In the genomic region with DNA sequence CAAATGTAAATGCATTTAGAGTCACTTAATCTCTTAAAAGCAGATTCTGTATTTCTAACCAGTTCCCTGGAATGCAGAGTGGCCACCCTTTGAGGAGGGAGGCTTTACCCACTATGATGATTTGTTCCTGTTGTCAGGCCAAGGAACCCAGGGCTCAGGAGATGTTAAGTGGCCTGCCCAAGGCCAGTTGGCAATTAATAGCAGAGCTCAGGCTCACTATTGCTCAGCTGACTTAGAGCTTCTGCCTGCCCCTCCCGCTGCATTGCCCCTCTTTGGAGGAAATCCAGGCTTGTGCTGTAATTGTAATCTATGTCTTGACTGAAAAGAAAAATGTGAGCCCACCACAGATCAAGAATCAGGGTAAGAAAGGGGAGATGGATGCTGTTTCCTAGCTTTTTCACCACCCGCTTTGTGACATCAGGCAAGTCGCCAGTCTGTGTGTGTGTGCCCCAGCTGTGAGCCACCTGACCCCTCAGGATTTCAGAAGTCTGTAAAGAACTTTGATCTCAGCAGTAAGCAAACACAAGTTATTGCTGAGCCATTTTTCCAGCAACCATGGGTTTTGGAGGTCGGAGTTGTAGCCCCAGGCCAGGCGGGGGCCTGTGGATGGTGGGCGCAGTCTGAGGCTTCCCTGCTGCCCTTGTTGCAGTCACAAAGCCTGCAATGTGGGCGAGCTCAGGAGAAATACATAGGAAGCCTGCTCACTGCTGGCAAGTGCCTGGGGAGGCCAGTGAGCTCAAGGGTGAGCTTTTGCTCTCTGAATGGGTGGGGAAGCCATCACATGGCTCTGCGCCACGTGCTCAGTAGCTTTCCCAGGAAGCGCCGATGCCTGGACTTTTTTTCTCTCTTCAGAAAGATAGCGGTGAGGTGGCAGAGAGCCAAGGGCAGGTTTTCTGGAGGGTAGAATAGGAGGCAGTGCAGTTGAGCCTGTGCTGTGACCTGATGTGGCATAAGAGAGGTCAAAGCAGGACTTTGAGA, we compare ENCODE assay signal across 1 cellular context.
A peak's percentile ranks its signal among the peaks of the same experiment; 100 is the strongest.
TF ChIP-seq lines count a peak whose summit lies in the region.

No MANE protein-coding gene starts in this region.

TF ChIP-seq in HepG2, 621 proteins besides CTCF, POLR2A, EP300 and RAD21 (continued from another document and continues in another):
- TF ChIP-seq, protein P1, sequence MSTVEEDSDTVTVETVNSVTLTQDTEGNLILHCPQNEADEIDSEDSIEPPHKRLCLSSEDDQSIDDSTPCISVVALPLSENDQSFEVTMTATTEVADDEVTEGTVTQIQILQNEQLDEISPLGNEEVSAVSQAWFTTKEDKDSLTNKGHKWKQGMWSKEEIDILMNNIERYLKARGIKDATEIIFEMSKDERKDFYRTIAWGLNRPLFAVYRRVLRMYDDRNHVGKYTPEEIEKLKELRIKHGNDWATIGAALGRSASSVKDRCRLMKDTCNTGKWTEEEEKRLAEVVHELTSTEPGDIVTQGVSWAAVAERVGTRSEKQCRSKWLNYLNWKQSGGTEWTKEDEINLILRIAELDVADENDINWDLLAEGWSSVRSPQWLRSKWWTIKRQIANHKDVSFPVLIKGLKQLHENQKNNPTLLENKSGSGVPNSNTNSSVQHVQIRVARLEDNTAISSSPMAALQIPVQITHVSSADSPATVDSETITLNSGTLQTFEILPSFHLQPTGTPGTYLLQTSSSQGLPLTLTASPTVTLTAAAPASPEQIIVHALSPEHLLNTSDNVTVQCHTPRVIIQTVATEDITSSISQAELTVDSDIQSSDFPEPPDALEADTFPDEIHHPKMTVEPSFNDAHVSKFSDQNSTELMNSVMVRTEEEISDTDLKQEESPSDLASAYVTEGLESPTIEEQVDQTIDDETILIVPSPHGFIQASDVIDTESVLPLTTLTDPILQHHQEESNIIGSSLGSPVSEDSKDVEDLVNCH (CRISPR knock-in tag; IDR thresholded peaks at IDR 0.05), result no peak
- TF ChIP-seq, protein P2, sequence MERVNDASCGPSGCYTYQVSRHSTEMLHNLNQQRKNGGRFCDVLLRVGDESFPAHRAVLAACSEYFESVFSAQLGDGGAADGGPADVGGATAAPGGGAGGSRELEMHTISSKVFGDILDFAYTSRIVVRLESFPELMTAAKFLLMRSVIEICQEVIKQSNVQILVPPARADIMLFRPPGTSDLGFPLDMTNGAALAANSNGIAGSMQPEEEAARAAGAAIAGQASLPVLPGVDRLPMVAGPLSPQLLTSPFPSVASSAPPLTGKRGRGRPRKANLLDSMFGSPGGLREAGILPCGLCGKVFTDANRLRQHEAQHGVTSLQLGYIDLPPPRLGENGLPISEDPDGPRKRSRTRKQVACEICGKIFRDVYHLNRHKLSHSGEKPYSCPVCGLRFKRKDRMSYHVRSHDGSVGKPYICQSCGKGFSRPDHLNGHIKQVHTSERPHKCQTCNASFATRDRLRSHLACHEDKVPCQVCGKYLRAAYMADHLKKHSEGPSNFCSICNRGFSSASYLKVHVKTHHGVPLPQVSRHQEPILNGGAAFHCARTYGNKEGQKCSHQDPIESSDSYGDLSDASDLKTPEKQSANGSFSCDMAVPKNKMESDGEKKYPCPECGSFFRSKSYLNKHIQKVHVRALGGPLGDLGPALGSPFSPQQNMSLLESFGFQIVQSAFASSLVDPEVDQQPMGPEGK (CRISPR knock-in tag; IDR thresholded peaks at IDR 0.05), result peak; percentile 81
- TF ChIP-seq BHLHE40 (IDR thresholded peaks at IDR 0.05; ENCODE audit: low read length), result peak; percentile 72
- peak; percentile 98 for TF ChIP-seq YEATS4 (CRISPR knock-in tag; IDR thresholded peaks at IDR 0.05; ENCODE audit: borderline replicate concordance)
- no peak; the same call in 1 of the 2 replicates for TF ChIP-seq MBD4 (IDR thresholded peaks at IDR 0.05; ENCODE audit: borderline replicate concordance, low read length)
- peak; percentile 89; the same call in 1 of the 2 replicates for TF ChIP-seq ZNF274 (CRISPR knock-in tag; IDR thresholded peaks at IDR 0.05)
- TF ChIP-seq, protein P3, sequence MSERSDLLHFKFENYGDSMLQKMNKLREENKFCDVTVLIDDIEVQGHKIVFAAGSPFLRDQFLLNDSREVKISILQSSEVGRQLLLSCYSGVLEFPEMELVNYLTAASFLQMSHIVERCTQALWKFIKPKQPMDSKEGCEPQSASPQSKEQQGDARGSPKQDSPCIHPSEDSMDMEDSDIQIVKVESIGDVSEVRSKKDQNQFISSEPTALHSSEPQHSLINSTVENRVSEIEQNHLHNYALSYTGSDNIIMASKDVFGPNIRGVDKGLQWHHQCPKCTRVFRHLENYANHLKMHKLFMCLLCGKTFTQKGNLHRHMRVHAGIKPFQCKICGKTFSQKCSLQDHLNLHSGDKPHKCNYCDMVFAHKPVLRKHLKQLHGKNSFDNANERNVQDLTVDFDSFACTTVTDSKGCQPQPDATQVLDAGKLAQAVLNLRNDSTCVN (CRISPR knock-in tag; IDR thresholded peaks at IDR 0.05; ENCODE audit: borderline replicate concordance), result peak; percentile 82; the same call in 1 of the 2 replicates
- TF ChIP-seq SRY (CRISPR knock-in tag; IDR thresholded peaks at IDR 0.05), result peak; percentile 90; the same call in 1 of the 2 replicates
- TF ChIP-seq MXI1 (IDR thresholded peaks at IDR 0.05; ENCODE audit: borderline replicate concordance, low read depth, low read length), result peak; percentile 91; the same call in 2 of the 3 replicates
- peak; percentile 64; the same call in 1 of the 2 replicates for TF ChIP-seq ZNF329 (CRISPR knock-in tag; IDR thresholded peaks at IDR 0.05; ENCODE audit: low read depth)
- TF ChIP-seq, protein P4, sequence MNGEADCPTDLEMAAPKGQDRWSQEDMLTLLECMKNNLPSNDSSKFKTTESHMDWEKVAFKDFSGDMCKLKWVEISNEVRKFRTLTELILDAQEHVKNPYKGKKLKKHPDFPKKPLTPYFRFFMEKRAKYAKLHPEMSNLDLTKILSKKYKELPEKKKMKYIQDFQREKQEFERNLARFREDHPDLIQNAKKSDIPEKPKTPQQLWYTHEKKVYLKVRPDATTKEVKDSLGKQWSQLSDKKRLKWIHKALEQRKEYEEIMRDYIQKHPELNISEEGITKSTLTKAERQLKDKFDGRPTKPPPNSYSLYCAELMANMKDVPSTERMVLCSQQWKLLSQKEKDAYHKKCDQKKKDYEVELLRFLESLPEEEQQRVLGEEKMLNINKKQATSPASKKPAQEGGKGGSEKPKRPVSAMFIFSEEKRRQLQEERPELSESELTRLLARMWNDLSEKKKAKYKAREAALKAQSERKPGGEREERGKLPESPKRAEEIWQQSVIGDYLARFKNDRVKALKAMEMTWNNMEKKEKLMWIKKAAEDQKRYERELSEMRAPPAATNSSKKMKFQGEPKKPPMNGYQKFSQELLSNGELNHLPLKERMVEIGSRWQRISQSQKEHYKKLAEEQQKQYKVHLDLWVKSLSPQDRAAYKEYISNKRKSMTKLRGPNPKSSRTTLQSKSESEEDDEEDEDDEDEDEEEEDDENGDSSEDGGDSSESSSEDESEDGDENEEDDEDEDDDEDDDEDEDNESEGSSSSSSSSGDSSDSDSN (CRISPR knock-in tag; IDR thresholded peaks at IDR 0.05), result peak; percentile 58; the same call in 1 of the 2 replicates
- TF ChIP-seq ZNF598 (CRISPR knock-in tag; IDR thresholded peaks at IDR 0.05; ENCODE audit: borderline replicate concordance), result peak; percentile 90
- TF ChIP-seq, protein P5, sequence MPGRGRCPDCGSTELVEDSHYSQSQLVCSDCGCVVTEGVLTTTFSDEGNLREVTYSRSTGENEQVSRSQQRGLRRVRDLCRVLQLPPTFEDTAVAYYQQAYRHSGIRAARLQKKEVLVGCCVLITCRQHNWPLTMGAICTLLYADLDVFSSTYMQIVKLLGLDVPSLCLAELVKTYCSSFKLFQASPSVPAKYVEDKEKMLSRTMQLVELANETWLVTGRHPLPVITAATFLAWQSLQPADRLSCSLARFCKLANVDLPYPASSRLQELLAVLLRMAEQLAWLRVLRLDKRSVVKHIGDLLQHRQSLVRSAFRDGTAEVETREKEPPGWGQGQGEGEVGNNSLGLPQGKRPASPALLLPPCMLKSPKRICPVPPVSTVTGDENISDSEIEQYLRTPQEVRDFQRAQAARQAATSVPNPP (CRISPR knock-in tag; IDR thresholded peaks at IDR 0.05), result no peak; the same call in 1 of the 2 replicates
- no peak for TF ChIP-seq EZH2 (conservative IDR thresholded peaks at IDR 0.05; ENCODE audit: low read depth, low read length)
- peak; percentile 54; the same call in 1 of the 2 replicates for TF ChIP-seq ZNF350 (CRISPR knock-in tag; IDR thresholded peaks at IDR 0.05; ENCODE audit: borderline replicate concordance, low read depth)
- TF ChIP-seq, protein P6, sequence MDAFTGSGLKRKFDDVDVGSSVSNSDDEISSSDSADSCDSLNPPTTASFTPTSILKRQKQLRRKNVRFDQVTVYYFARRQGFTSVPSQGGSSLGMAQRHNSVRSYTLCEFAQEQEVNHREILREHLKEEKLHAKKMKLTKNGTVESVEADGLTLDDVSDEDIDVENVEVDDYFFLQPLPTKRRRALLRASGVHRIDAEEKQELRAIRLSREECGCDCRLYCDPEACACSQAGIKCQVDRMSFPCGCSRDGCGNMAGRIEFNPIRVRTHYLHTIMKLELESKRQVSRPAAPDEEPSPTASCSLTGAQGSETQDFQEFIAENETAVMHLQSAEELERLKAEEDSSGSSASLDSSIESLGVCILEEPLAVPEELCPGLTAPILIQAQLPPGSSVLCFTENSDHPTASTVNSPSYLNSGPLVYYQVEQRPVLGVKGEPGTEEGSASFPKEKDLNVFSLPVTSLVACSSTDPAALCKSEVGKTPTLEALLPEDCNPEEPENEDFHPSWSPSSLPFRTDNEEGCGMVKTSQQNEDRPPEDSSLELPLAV (CRISPR knock-in tag; conservative IDR thresholded peaks at IDR 0.05; ENCODE audit: low read depth), result no peak
- TF ChIP-seq TBL1XR1 (IDR thresholded peaks at IDR 0.05; ENCODE audit: borderline replicate concordance, low read length, partially characterized antibody), result no peak
- peak; percentile 86 for TF ChIP-seq HOXA3 (CRISPR knock-in tag; IDR thresholded peaks at IDR 0.05)
- peak; percentile 28; the same call in 1 of the 2 replicates for TF ChIP-seq FOXO1 (CRISPR knock-in tag; IDR thresholded peaks at IDR 0.05)
- TF ChIP-seq HNRNPH1 (optimal IDR thresholded peaks at IDR 0.05; ENCODE audit: low read depth, low read length), result no peak
- no peak for TF ChIP-seq IRX3 (CRISPR knock-in tag; IDR thresholded peaks at IDR 0.05; ENCODE audit: borderline replicate concordance, low read depth)
- TF ChIP-seq ZNF577 (CRISPR knock-in tag; IDR thresholded peaks at IDR 0.05; ENCODE audit: borderline replicate concordance, low read depth), result no peak
- TF ChIP-seq ZBTB38 (CRISPR knock-in tag; IDR thresholded peaks at IDR 0.05), result peak; percentile 86; the same call in 1 of the 2 replicates
- TF ChIP-seq, protein P7, sequence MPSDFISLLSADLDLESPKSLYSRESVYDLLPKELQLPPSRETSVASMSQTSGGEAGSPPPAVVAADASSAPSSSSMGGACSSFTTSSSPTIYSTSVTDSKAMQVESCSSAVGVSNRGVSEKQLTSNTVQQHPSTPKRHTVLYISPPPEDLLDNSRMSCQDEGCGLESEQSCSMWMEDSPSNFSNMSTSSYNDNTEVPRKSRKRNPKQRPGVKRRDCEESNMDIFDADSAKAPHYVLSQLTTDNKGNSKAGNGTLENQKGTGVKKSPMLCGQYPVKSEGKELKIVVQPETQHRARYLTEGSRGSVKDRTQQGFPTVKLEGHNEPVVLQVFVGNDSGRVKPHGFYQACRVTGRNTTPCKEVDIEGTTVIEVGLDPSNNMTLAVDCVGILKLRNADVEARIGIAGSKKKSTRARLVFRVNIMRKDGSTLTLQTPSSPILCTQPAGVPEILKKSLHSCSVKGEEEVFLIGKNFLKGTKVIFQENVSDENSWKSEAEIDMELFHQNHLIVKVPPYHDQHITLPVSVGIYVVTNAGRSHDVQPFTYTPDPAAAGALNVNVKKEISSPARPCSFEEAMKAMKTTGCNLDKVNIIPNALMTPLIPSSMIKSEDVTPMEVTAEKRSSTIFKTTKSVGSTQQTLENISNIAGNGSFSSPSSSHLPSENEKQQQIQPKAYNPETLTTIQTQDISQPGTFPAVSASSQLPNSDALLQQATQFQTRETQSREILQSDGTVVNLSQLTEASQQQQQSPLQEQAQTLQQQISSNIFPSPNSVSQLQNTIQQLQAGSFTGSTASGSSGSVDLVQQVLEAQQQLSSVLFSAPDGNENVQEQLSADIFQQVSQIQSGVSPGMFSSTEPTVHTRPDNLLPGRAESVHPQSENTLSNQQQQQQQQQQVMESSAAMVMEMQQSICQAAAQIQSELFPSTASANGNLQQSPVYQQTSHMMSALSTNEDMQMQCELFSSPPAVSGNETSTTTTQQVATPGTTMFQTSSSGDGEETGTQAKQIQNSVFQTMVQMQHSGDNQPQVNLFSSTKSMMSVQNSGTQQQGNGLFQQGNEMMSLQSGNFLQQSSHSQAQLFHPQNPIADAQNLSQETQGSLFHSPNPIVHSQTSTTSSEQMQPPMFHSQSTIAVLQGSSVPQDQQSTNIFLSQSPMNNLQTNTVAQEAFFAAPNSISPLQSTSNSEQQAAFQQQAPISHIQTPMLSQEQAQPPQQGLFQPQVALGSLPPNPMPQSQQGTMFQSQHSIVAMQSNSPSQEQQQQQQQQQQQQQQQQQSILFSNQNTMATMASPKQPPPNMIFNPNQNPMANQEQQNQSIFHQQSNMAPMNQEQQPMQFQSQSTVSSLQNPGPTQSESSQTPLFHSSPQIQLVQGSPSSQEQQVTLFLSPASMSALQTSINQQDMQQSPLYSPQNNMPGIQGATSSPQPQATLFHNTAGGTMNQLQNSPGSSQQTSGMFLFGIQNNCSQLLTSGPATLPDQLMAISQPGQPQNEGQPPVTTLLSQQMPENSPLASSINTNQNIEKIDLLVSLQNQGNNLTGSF (CRISPR knock-in tag; IDR thresholded peaks at IDR 0.05), result no peak; the same call in 1 of the 2 replicates
- TF ChIP-seq RFX5 (IDR thresholded peaks at IDR 0.05; ENCODE audit: low read depth, low read length), result no peak
- peak; percentile 17; the same call in 1 of the 2 replicates for TF ChIP-seq ZNF768 (CRISPR knock-in tag; IDR thresholded peaks at IDR 0.05)
- peak; percentile 79; the same call in 1 of the 2 replicates for TF ChIP-seq KAT8 (CRISPR knock-in tag; IDR thresholded peaks at IDR 0.05)
- TF ChIP-seq ZNF773 (CRISPR knock-in tag; IDR thresholded peaks at IDR 0.05; ENCODE audit: borderline replicate concordance), result no peak
- TF ChIP-seq ZNF792 (CRISPR knock-in tag; IDR thresholded peaks at IDR 0.05), result peak; percentile 41; the same call in 1 of the 2 replicates
- TF ChIP-seq ZBTB7A (CRISPR knock-in tag; IDR thresholded peaks at IDR 0.05), result peak; percentile 78; the same call in 1 of the 2 replicates
- TF ChIP-seq JUND (CRISPR knock-in tag; IDR thresholded peaks at IDR 0.05), result 0 out of 2 replicates have a peak, but pooled peaks have one; percentile 43
- TF ChIP-seq ZMAT3 (CRISPR knock-in tag; conservative IDR thresholded peaks at IDR 0.05), result peak; percentile 37; the same call in 1 of the 2 replicates
- no peak for TF ChIP-seq ZNF24 (IDR thresholded peaks at IDR 0.05)
- TF ChIP-seq, protein P8, sequence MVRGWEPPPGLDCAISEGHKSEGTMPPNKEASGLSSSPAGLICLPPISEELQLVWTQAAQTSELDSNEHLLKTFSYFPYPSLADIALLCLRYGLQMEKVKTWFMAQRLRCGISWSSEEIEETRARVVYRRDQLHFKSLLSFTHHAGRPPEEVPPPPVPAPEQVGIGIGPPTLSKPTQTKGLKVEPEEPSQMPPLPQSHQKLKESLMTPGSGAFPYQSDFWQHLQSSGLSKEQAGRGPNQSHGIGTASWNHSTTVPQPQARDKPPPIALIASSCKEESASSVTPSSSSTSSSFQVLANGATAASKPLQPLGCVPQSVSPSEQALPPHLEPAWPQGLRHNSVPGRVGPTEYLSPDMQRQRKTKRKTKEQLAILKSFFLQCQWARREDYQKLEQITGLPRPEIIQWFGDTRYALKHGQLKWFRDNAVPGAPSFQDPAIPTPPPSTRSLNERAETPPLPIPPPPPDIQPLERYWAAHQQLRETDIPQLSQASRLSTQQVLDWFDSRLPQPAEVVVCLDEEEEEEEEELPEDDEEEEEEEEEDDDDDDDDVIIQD (CRISPR knock-in tag; IDR thresholded peaks at IDR 0.05; ENCODE audit: low read depth), result no peak
